In the genomic region with DNA sequence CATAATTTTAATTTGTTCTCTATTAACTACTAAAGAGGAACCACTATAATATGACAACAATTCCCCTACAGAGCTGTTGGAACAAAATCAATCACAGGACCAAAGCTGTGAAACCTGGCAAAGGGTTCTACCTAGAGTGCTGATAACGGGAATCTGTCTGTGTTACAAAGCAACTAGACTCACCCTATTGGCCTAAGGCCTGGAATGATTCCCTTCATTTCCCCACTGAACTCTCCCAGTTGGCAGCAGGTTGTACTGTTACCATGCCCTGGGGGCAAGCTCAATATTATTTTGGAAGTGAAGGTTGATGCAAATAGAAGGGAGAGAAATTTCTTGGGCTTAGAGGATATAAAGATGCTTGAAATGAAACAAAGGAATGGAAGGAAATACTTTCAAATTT, we compare ENCODE assay signal across 1 cellular context.
TF ChIP-seq lines count a peak whose summit lies in the region.

No MANE protein-coding gene starts in this region.

TF ChIP-seq in HepG2, 621 proteins besides CTCF, POLR2A, EP300 and RAD21 (continued from another document):
- TF ChIP-seq, protein P1, sequence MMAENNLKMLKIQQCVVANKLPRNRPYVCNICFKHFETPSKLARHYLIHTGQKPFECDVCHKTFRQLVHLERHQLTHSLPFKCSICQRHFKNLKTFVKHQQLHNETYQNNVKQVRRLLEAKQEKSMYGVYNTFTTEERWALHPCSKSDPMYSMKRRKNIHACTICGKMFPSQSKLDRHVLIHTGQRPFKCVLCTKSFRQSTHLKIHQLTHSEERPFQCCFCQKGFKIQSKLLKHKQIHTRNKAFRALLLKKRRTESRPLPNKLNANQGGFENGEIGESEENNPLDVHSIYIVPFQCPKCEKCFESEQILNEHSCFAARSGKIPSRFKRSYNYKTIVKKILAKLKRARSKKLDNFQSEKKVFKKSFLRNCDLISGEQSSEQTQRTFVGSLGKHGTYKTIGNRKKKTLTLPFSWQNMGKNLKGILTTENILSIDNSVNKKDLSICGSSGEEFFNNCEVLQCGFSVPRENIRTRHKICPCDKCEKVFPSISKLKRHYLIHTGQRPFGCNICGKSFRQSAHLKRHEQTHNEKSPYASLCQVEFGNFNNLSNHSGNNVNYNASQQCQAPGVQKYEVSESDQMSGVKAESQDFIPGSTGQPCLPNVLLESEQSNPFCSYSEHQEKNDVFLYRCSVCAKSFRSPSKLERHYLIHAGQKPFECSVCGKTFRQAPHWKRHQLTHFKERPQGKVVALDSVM (CRISPR knock-in tag; IDR thresholded peaks at IDR 0.05), result no peak
- no peak for TF ChIP-seq HMGXB4 (CRISPR knock-in tag; IDR thresholded peaks at IDR 0.05; ENCODE audit: borderline replicate concordance in 1 of 2, low read depth in 1 of 2)
- TF ChIP-seq SRSF1 (optimal IDR thresholded peaks at IDR 0.05; ENCODE audit: low read depth, low read length), result no peak
- no peak for TF ChIP-seq SNAPC2 (CRISPR knock-in tag; IDR thresholded peaks at IDR 0.05)
- TF ChIP-seq SRF (IDR thresholded peaks at IDR 0.05; ENCODE audit: low read depth, low read length), result no peak
- TF ChIP-seq DPF2 (CRISPR knock-in tag; IDR thresholded peaks at IDR 0.05; ENCODE audit: borderline replicate concordance, low read depth), result no peak
- no peak for TF ChIP-seq EED (CRISPR knock-in tag; IDR thresholded peaks at IDR 0.05)
- TF ChIP-seq ZNF790 (CRISPR knock-in tag; IDR thresholded peaks at IDR 0.05; ENCODE audit: borderline replicate concordance), result no peak
- no peak for TF ChIP-seq ZNF20 (CRISPR knock-in tag; IDR thresholded peaks at IDR 0.05)
- no peak for TF ChIP-seq HMG20A (CRISPR knock-in tag; IDR thresholded peaks at IDR 0.05; ENCODE audit: borderline replicate concordance)
- TF ChIP-seq HMGA1 (CRISPR knock-in tag; conservative IDR thresholded peaks at IDR 0.05), result no peak
- no peak for TF ChIP-seq ZNF781 (CRISPR knock-in tag; IDR thresholded peaks at IDR 0.05; ENCODE audit: borderline replicate concordance, not compliant biosample characterization)
- no peak for TF ChIP-seq BCL3 (CRISPR knock-in tag; IDR thresholded peaks at IDR 0.05)
